Comparison of ENCODE assay signal across 14 cellular contexts in the genomic region with DNA sequence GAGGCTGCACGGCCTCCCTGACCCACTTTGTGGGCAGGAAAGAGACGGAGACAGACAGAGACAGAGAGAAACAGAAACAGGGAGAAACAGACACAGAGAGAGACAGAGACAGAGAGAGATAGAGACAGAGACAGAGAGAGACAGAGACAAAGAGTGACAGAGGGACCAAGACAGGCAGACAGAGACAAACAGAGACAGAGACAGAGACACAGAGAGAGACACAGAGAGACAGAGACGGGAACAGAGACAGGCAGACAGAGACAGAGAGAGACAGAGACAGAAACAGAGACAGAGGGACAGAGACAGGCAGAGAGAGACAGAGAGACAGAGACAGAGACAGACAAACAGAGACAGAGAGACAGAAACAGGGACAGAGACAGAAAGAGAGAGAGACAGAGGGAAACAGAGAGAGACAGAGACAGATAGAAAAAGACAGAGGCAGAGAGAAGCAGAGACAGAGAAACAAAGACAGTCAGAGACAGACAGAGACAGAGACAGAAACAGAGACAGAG. TPM values are rescaled to one million over a fixed set of nuclear protein-coding genes. Genes with fewer than 3 reads are reported as not detected.
DNase-seq lines count a peak whose midpoint lies in the region; ATAC-seq and TF ChIP-seq lines count a peak whose summit lies in the region.
"Had no signal": no experiment of that assay in that cellular context is flagged by ENCODE, and none has a peak within 500 bp of the region (broad histone marks: within the 10 kb centered on the region; RNA-seq: fewer than 3 reads in every experiment).

No MANE protein-coding gene starts in this region.

- peaks cover 4% of the 10 kb centered on the region for H3K36me3 Mint-ChIP-seq in MCF 10A (ENCODE audit: insufficient read depth, unreplicated experiment)
- H3K36me3 Mint-ChIP-seq: CD14-positive monocyte, naive B cell had no signal

- TF ChIP-seq CTCF in AG09309 (IDR thresholded peaks at IDR 0.05; ENCODE audit: control insufficient read depth, insufficient read depth, low read depth, low read length, missing control alignments) (no peak), LNCaP clone FGC (IDR thresholded peaks at IDR 0.05; ENCODE audit: control insufficient read depth, extremely low read depth, insufficient read depth) (no peak), esophagus squamous epithelium (IDR thresholded peaks at IDR 0.05) (no peak), psoas muscle (IDR thresholded peaks at IDR 0.05) (no peak), MCF 10A (IDR thresholded peaks at IDR 0.05; ENCODE audit: unreplicated experiment) (no peak)

- DNase-seq in AG09309 (ENCODE audit: low read depth) (no peak), LNCaP clone FGC (ENCODE audit: low read depth) (no peak), esophagus squamous epithelium (lab: John Stamatoyannopoulos, UW) (no peak), psoas muscle (no peak), Karpas-422 (no peak), NCI-H187 treated with DMSO at 0.1 percent for 48 hours (lab: John Stamatoyannopoulos, UW) (no peak), MCF 10A (ENCODE audit: unreplicated experiment) (no peak)
- DNase-seq: activated CD4-positive, alpha-beta T cell treated with anti-CD3 and anti-CD28 coated beads, Interleukin-2, amount 50 U/mL, for 48 hours; activated gamma-delta T cell; naive B cell; NCI-H146 had no signal

- no peak overlapping the region for H3K4me2 ChIP-seq in Karpas-422 (ENCODE audit: low read depth, low read length, poor library complexity, severe bottlenecking)

- WGBS in esophagus squamous epithelium, 2 donors, result 71 to 86% methylated on average over 1 to 2 of the region's 3 CpGs
- WGBS in psoas muscle, 3 donors, result 61 to 75% (median 74%) methylated on average over 3 of the region's 3 CpGs

- no peaks in the 10 kb centered on the region for H4K20me1 ChIP-seq in Karpas-422 (ENCODE audit: insufficient read depth, low read depth, low read length)

- H3K27ac ChIP-seq in esophagus squamous epithelium (peak overlapping the region; percentile 72 to 89 (median 80)), psoas muscle (no peak overlapping the region), Karpas-422 (ENCODE audit: low read length) (no peak overlapping the region)

- H3K36me3 ChIP-seq in esophagus squamous epithelium (peaks cover 0 to 33% (median 12%) of the 10 kb centered on the region in 3 donors), psoas muscle (ENCODE audit: insufficient read depth in 1 of 2, low read depth in 1 of 2) (peaks cover 0 to 40% of the 10 kb centered on the region in 2 donors), Karpas-422 (ENCODE audit: insufficient read depth, low read length) (no peaks in the 10 kb centered on the region)

- H3K27me3 ChIP-seq in esophagus squamous epithelium, result peaks cover 0 to 25% (median 0%) of the 10 kb centered on the region in 4 donors
- no peaks in the 10 kb centered on the region for H3K27me3 ChIP-seq in psoas muscle (ENCODE audit: insufficient read depth in 3 of 3, low read length in 2 of 3)
- H3K27me3 ChIP-seq in Karpas-422 (ENCODE audit: low read length), result no peaks in the 10 kb centered on the region

- POLR2A ChIA-PET in MCF 10A (lab: Yijun Ruan, JAX), result no interaction called here

- H3K27me3 Mint-ChIP-seq in MCF 10A (ENCODE audit: insufficient read depth, unreplicated experiment), result peaks cover 18% of the 10 kb centered on the region

- no peaks in the 10 kb centered on the region for H3K9me3 Mint-ChIP-seq in MCF 10A (ENCODE audit: unreplicated experiment)

- H3K9me3 ChIP-seq in esophagus squamous epithelium (no peaks in the 10 kb centered on the region), psoas muscle (no peaks in the 10 kb centered on the region), Karpas-422 (ENCODE audit: low read length) (no peaks in the 10 kb centered on the region)
- H3K9me3 ChIP-seq: HAP-1 had no signal

- CTCF ChIA-PET in MCF 10A (lab: Yijun Ruan, JAX), result no interaction called here

- no peaks in the 10 kb centered on the region for H3K79me2 ChIP-seq in Karpas-422 (ENCODE audit: low read length)

- H3K27ac Mint-ChIP-seq in MCF 10A (ENCODE audit: low read depth, unreplicated experiment), result no peak overlapping the region
- H3K27ac Mint-ChIP-seq: CD14-positive monocyte had no signal

- no peak for ATAC-seq in psoas muscle
- ATAC-seq in HG03139 (IDR thresholded peaks at IDR 0.05; ENCODE audit: unreplicated experiment), result no peak

- intact Hi-C loops in esophagus squamous epithelium (cut with DNase I), result no loop called here
- intact Hi-C loops in psoas muscle (cut with DNase I), result loop anchor here in 1 of 2 donors (10.0 kb wide), 1 partner anchor 1650 kb away; a partner anchor contains a TSS
- intact Hi-C loops in MCF 10A (cut with micrococcal nuclease), result no loop called here

- H3K4me1 ChIP-seq in esophagus squamous epithelium (peaks cover 0 to 72% (median 16%) of the 10 kb centered on the region in 3 donors), psoas muscle (no peaks in the 10 kb centered on the region), Karpas-422 (ENCODE audit: low read length) (no peaks in the 10 kb centered on the region)

- H3K9me2 ChIP-seq in Karpas-422 (replicated peaks; ENCODE audit: insufficient read depth, low read length), result no peaks in the 10 kb centered on the region

- TF ChIP-seq POLR2A in esophagus squamous epithelium (IDR thresholded peaks at IDR 0.05), result no peak

- H2AFZ ChIP-seq in Karpas-422 (ENCODE audit: low read length), result no peak overlapping the region

- H3K4me3 Mint-ChIP-seq in MCF 10A (ENCODE audit: unreplicated experiment), result no peak overlapping the region

- no TSS peak for BruUV-seq in MCF 10A (replicated peaks; lab: Mats Ljungman, UMichigan)

- no peak overlapping the region for H3K9ac ChIP-seq in Karpas-422 (ENCODE audit: low read length)

- no peaks in the 10 kb centered on the region for H3K4me1 Mint-ChIP-seq in MCF 10A (ENCODE audit: insufficient read depth, unreplicated experiment)

- peak overlapping the region; percentile 97 for H3K4me3 ChIP-seq in AG09309 (ENCODE audit: control insufficient read depth, low read depth, low read length)
- peak overlapping the region; percentile 50 for H3K4me3 ChIP-seq in LNCaP clone FGC (ENCODE audit: low read depth, low read length)
- H3K4me3 ChIP-seq in esophagus squamous epithelium, result peak overlapping the region in 2 of 4 donors; percentile 75 to 78
- H3K4me3 ChIP-seq in psoas muscle, result peak overlapping the region; percentile 93
- no peak overlapping the region for H3K4me3 ChIP-seq in Karpas-422 (ENCODE audit: low read length)
- H3K4me3 ChIP-seq: HAP-1 had no signal

RNA-seq across cellular contexts. Expression of a gene that starts 3.1 kb away (rescaled TPM):
- total RNA-seq in esophagus squamous epithelium (100 to 1,000 TPM in 1 of 4 donors, 10 to 100 TPM in 3; 25.0 to 242 (median 54.9) TPM), psoas muscle (10 to 100 TPM; 36.1 to 83.0 (median 61.9) TPM), MCF 10A (2022) (3.2 and 3.5 TPM in 2 replicates)
- polyA plus RNA-seq in psoas muscle, result 10 to 100 TPM; 29.4 to 32.1 (median 30.4) TPM
- total RNA-seq in Karpas-422 (2014; rRNA removed; shearing (Covaris generic); ENCODE audit: low replicate concordance), result not detected in 2 replicates

Comparison
In these comparisons a context has a peak if more than half of its experiments do, and no peak if none do; other contexts are left out.
1. H3K27ac ChIP-seq: peak in esophagus squamous epithelium (4 of 4); none in psoas muscle (single experiment) and Karpas-422 (single experiment).